Comparison of ENCODE assay signal across 2 cellular contexts in genomic region chr12:65067383-65067782, GRCh38.
TF ChIP-seq lines count a peak whose summit lies in the region.

No MANE protein-coding gene starts in this region.

TF ChIP-seq in GM23338, 12 proteins besides CTCF, POLR2A, EP300 and RAD21 (continued from another document):
- TF ChIP-seq, protein P1, sequence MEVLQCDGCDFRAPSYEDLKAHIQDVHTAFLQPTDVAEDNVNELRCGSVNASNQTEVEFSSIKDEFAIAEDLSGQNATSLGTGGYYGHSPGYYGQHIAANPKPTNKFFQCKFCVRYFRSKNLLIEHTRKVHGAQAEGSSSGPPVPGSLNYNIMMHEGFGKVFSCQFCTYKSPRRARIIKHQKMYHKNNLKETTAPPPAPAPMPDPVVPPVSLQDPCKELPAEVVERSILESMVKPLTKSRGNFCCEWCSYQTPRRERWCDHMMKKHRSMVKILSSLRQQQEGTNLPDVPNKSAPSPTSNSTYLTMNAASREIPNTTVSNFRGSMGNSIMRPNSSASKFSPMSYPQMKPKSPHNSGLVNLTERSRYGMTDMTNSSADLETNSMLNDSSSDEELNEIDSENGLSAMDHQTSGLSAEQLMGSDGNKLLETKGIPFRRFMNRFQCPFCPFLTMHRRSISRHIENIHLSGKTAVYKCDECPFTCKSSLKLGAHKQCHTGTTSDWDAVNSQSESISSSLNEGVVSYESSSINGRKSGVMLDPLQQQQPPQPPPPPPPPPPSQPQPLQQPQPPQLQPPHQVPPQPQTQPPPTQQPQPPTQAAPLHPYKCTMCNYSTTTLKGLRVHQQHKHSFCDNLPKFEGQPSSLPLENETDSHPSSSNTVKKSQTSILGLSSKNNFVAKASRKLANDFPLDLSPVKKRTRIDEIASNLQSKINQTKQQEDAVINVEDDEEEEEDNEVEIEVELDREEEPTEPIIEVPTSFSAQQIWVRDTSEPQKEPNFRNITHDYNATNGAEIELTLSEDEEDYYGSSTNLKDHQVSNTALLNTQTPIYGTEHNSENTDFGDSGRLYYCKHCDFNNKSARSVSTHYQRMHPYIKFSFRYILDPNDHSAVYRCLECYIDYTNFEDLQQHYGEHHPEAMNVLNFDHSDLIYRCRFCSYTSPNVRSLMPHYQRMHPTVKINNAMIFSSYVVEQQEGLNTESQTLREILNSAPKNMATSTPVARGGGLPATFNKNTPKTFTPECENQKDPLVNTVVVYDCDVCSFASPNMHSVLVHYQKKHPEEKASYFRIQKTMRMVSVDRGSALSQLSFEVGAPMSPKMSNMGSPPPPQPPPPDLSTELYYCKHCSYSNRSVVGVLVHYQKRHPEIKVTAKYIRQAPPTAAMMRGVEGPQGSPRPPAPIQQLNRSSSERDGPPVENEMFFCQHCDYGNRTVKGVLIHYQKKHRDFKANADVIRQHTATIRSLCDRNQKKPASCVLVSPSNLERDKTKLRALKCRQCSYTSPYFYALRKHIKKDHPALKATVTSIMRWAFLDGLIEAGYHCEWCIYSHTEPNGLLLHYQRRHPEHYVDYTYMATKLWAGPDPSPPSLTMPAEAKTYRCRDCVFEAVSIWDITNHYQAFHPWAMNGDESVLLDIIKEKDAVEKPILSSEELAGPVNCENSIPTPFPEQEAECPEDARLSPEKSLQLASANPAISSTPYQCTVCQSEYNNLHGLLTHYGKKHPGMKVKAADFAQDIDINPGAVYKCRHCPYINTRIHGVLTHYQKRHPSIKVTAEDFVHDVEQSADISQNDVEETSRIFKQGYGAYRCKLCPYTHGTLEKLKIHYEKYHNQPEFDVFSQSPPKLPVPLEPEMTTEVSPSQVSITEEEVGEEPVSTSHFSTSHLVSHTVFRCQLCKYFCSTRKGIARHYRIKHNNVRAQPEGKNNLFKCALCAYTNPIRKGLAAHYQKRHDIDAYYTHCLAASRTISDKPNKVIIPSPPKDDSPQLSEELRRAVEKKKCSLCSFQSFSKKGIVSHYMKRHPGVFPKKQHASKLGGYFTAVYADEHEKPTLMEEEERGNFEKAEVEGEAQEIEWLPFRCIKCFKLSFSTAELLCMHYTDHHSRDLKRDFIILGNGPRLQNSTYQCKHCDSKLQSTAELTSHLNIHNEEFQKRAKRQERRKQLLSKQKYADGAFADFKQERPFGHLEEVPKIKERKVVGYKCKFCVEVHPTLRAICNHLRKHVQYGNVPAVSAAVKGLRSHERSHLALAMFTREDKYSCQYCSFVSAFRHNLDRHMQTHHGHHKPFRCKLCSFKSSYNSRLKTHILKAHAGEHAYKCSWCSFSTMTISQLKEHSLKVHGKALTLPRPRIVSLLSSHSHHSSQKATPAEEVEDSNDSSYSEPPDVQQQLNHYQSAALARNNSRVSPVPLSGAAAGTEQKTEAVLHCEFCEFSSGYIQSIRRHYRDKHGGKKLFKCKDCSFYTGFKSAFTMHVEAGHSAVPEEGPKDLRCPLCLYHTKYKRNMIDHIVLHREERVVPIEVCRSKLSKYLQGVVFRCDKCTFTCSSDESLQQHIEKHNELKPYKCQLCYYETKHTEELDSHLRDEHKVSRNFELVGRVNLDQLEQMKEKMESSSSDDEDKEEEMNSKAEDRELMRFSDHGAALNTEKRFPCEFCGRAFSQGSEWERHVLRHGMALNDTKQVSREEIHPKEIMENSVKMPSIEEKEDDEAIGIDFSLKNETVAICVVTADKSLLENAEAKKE (CRISPR knock-in tag; IDR thresholded peaks at IDR 0.05) = no peak
- no peak for TF ChIP-seq EZH2phosphoT487 (IDR thresholded peaks at IDR 0.05; ENCODE audit: unreplicated experiment)
- TF ChIP-seq ETS1 (IDR thresholded peaks at IDR 0.05) = no peak
- no peak for TF ChIP-seq POLR2AphosphoS5 (IDR thresholded peaks at IDR 0.05; ENCODE audit: low read depth)
- TF ChIP-seq NANOG (IDR thresholded peaks at IDR 0.05; ENCODE audit: borderline replicate concordance) = no peak
- no peak for TF ChIP-seq EZH2 (IDR thresholded peaks at IDR 0.05; ENCODE audit: low read depth, unreplicated experiment)
- TF ChIP-seq ZNF114 (CRISPR knock-in tag; IDR thresholded peaks at IDR 0.05) = no peak
- TF ChIP-seq ZNF331 (CRISPR knock-in tag; IDR thresholded peaks at IDR 0.05; ENCODE audit: low read depth) = no peak
- no peak for TF ChIP-seq JUNB (IDR thresholded peaks at IDR 0.05; ENCODE audit: unreplicated experiment)
- TF ChIP-seq CREB1 (CRISPR knock-in tag; IDR thresholded peaks at IDR 0.05; ENCODE audit: low read depth) = no peak

TF ChIP-seq in K562, 482 proteins besides CTCF, POLR2A, EP300 and RAD21 (continued from another document):
- no peak for TF ChIP-seq TSHZ1 (CRISPR knock-in tag; IDR thresholded peaks at IDR 0.05)
- TF ChIP-seq, protein P2, sequence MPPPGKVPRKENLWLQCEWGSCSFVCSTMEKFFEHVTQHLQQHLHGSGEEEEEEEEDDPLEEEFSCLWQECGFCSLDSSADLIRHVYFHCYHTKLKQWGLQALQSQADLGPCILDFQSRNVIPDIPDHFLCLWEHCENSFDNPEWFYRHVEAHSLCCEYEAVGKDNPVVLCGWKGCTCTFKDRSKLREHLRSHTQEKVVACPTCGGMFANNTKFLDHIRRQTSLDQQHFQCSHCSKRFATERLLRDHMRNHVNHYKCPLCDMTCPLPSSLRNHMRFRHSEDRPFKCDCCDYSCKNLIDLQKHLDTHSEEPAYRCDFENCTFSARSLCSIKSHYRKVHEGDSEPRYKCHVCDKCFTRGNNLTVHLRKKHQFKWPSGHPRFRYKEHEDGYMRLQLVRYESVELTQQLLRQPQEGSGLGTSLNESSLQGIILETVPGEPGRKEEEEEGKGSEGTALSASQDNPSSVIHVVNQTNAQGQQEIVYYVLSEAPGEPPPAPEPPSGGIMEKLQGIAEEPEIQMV (tag; conservative IDR thresholded peaks at IDR 0.05; ENCODE audit: low read depth) = no peak
- TF ChIP-seq TCF3 (CRISPR knock-in tag; IDR thresholded peaks at IDR 0.05) = no peak
- no peak for TF ChIP-seq ZBTB26 (CRISPR knock-in tag; IDR thresholded peaks at IDR 0.05)
- TF ChIP-seq ZNF79 (CRISPR knock-in tag; IDR thresholded peaks at IDR 0.05; ENCODE audit: low read depth) = no peak
- peak; percentile 63 for TF ChIP-seq NFIX (CRISPR knock-in tag; IDR thresholded peaks at IDR 0.05; ENCODE audit: low read depth)
TF ChIP-seq in K562: peak in this region for 2.
